In genomic region chr13:41655997-41656396, GRCh38 we compare ENCODE assay signal across 31 cellular contexts.
A peak's percentile ranks its signal among the peaks of the same experiment; 100 is the strongest.
DNase-seq lines count a peak whose midpoint lies in the region; ATAC-seq and TF ChIP-seq lines count a peak whose summit lies in the region.
"Had no signal": no experiment of that assay in that cellular context is flagged by ENCODE, and none has a peak within 500 bp of the region (broad histone marks: within the 10 kb centered on the region; RNA-seq: fewer than 3 reads in every experiment).

No MANE protein-coding gene starts in this region.

- CTCF ChIA-PET in OCI-LY7 (lab: Charles Lee; ENCODE audit: unreplicated experiment), result no interaction called here

- no peak overlapping the region for H2AFZ ChIP-seq in OCI-LY7 (ENCODE audit: low read length)

- ATAC-seq in activated CD4-positive, CD25-positive, alpha-beta regulatory T cell treated with anti-CD3 and anti-CD28 coated beads, Interleukin-2, amount 50 U/mL, for 24 hours, result peak; percentile 73 to 79
- peak; percentile 52 to 83 for ATAC-seq in activated T-cell treated with anti-CD3 and anti-CD28 coated beads, Interleukin-2, amount 50 U/mL, for 72 hours (replicated peaks in 1 of 2)
- peak; percentile 88 for ATAC-seq in activated naive CD8-positive, alpha-beta T cell treated with anti-CD3 and anti-CD28 coated beads, Interleukin-2, amount 50 U/mL, for 24 hours
- ATAC-seq: GM12878, Panc1 had no signal

- TF ChIP-seq CTCF in OCI-LY7 (conservative IDR thresholded peaks at IDR 0.05; ENCODE audit: low read length), result no peak

- POLR2A ChIA-PET in OCI-LY7 (lab: Charles Lee), result interaction anchor here (0.7 to 1.3 kb wide), 3 partner anchors 23 to 515 kb away, joined by 3 to 4 read pairs (median 4); no protein-coding TSS in a partner anchor

- peaks cover 45% of the 10 kb centered on the region for H3K4me1 ChIP-seq in OCI-LY7 (ENCODE audit: insufficient read depth, low read length, poor library complexity, severe bottlenecking)

- H3K9me3 Mint-ChIP-seq in activated T-cell treated with anti-CD3 and anti-CD28 coated beads, Interleukin-2, amount 50 U/mL, for 72 hours, result no peaks in the 10 kb centered on the region
- no peaks in the 10 kb centered on the region for H3K9me3 Mint-ChIP-seq in activated naive CD8-positive, alpha-beta T cell treated with anti-CD3 and anti-CD28 coated beads, Interleukin-2, amount 50 U/mL, for 24 hours
- H3K9me3 Mint-ChIP-seq: CD8-positive, alpha-beta memory T cell had no signal

- no peak overlapping the region for H3K4me3 Mint-ChIP-seq in activated T-cell treated with anti-CD3 and anti-CD28 coated beads, Interleukin-2, amount 50 U/mL, for 72 hours
- H3K4me3 Mint-ChIP-seq in activated naive CD8-positive, alpha-beta T cell treated with anti-CD3 and anti-CD28 coated beads, Interleukin-2, amount 50 U/mL, for 24 hours, result no peak overlapping the region
- H3K4me3 Mint-ChIP-seq: B cell; CD8-positive, alpha-beta memory T cell had no signal

- DNase-seq in activated CD4-positive, CD25-positive, alpha-beta regulatory T cell (lab: John Stamatoyannopoulos, UW), result no peak
- no peak for DNase-seq in activated T-cell treated with anti-CD3 and anti-CD28 coated beads, Interleukin-2, amount 50 U/mL, for 72 hours
- no peak for DNase-seq in activated T-cell treated with anti-CD3 and anti-CD28 coated beads, Interleukin-2, amount 50 U/mL, for 48 hours
- DNase-seq in NCI-H2227 treated with DMSO at 0.1 percent for 48 hours (lab: John Stamatoyannopoulos, UW) (peak; percentile 38), NCI-H524 (lab: John Stamatoyannopoulos, UW) (no peak), OCI-LY7 (ENCODE audit: low spot score) (no peak)
- DNase-seq in activated naive CD8-positive, alpha-beta T cell treated with anti-CD3 and anti-CD28 coated beads, Interleukin-2, amount 50 U/mL, for 24 hours, result no peak
- DNase-seq: CD8-positive, alpha-beta memory T cell; DMS 273 treated with DMSO at 0.1 percent for 48 hours; DMS79; EL; GDM1; HCEC 1CT; KBM-7; MV-4-11; NCI-H1105; NCI-H1436 treated with DMSO at 0.1 percent for 48 hours; NCI-H187 treated with DMSO at 0.1 percent for 48 hours; NCI-H2171 treated with DMSO at 0.1 percent for 48 hours; NCI-H446; NCI-H526; NCI-H82; NK-92 treated with Interleukin-12 subunit alpha and Interleukin-12 subunit beta, amount 100 ng/mL, for 24 hours; SHP77 had no signal

- peak overlapping the region; percentile 75 for H3K27ac Mint-ChIP-seq in activated T-cell treated with anti-CD3 and anti-CD28 coated beads, Interleukin-2, amount 50 U/mL, for 72 hours
- H3K27ac Mint-ChIP-seq in activated naive CD8-positive, alpha-beta T cell treated with anti-CD3 and anti-CD28 coated beads, Interleukin-2, amount 50 U/mL, for 24 hours, result peak overlapping the region; percentile 49
- H3K27ac Mint-ChIP-seq: B cell had no signal

- no peaks in the 10 kb centered on the region for H3K79me2 ChIP-seq in OCI-LY7 (ENCODE audit: insufficient read depth, low read depth, low read length)

- H3K27me3 Mint-ChIP-seq in activated T-cell treated with anti-CD3 and anti-CD28 coated beads, Interleukin-2, amount 50 U/mL, for 72 hours (ENCODE audit: low read depth), result no peaks in the 10 kb centered on the region
- no peaks in the 10 kb centered on the region for H3K27me3 Mint-ChIP-seq in activated naive CD8-positive, alpha-beta T cell treated with anti-CD3 and anti-CD28 coated beads, Interleukin-2, amount 50 U/mL, for 24 hours
- H3K27me3 Mint-ChIP-seq: CD8-positive, alpha-beta memory T cell had no signal

- H3K4me1 Mint-ChIP-seq in activated T-cell treated with anti-CD3 and anti-CD28 coated beads, Interleukin-2, amount 50 U/mL, for 72 hours (ENCODE audit: low read depth), result peaks cover 21% of the 10 kb centered on the region
- peaks cover 23% of the 10 kb centered on the region for H3K4me1 Mint-ChIP-seq in activated naive CD8-positive, alpha-beta T cell treated with anti-CD3 and anti-CD28 coated beads, Interleukin-2, amount 50 U/mL, for 24 hours

- no peaks in the 10 kb centered on the region for H3K36me3 ChIP-seq in OCI-LY7 (ENCODE audit: insufficient read depth, low read length)

- no peak overlapping the region for H3K4me2 ChIP-seq in OCI-LY7 (ENCODE audit: low read length)

- no peaks in the 10 kb centered on the region for H3K9me2 ChIP-seq in OCI-LY7 (ENCODE audit: insufficient read depth, low read length)

- intact Hi-C loops in OCI-LY7 (cut with micrococcal nuclease; ENCODE audit: unreplicated experiment), result loop anchor here (10.0 kb wide), 1 partner anchor 581 kb away; no protein-coding TSS in a partner anchor

- no TSS peak for BruUV-seq in OCI-LY7 (replicated peaks; lab: Mats Ljungman, UMichigan)

- no peaks in the 10 kb centered on the region for H3K36me3 Mint-ChIP-seq in activated T-cell treated with anti-CD3 and anti-CD28 coated beads, Interleukin-2, amount 50 U/mL, for 72 hours (ENCODE audit: insufficient read depth in 2 of 2)
- H3K36me3 Mint-ChIP-seq in activated naive CD8-positive, alpha-beta T cell treated with anti-CD3 and anti-CD28 coated beads, Interleukin-2, amount 50 U/mL, for 24 hours (ENCODE audit: low read depth), result peaks cover 4% of the 10 kb centered on the region

- no peak overlapping the region for H3K27ac ChIP-seq in OCI-LY7 (ENCODE audit: low read depth, low read length, poor library complexity, severe bottlenecking)
- H3K27ac ChIP-seq: 22Rv1, C4-2B, RWPE1 had no signal

- H3K9me3 ChIP-seq in OCI-LY7 (ENCODE audit: low read length), result no peaks in the 10 kb centered on the region; the same call in 1 of the 2 replicates

- H4K20me1 ChIP-seq in OCI-LY7 (ENCODE audit: insufficient read depth, low read length), result no peaks in the 10 kb centered on the region

- no peak overlapping the region for H3K4me3 ChIP-seq in OCI-LY7 (ENCODE audit: low read depth, low read length, poor library complexity, severe bottlenecking)
- H3K4me3 ChIP-seq: GM12878 had no signal
